In the genomic region with DNA sequence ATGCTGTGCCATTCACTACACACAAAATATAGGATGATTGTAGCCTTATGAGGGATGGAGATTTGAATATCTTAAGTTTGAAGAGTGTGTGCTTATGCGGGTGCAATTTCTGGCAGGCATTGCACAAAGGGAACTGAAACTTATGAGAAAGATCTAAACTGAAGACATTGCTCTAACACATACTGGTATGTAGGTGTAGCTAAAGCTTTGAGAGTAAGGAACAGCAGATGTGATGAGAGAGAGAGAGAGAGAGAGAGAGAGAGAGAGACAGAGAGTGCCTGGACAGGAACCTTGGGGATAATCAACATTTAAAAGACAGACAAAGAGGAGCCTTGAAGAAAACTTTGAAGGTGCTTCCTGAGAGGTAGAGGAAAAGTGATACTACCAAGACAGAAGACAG, we compare ENCODE assay signal across 12 cellular contexts.
DNase-seq lines count a peak whose midpoint lies in the region; ATAC-seq and TF ChIP-seq lines count a peak whose summit lies in the region.
"Had no signal": no experiment of that assay in that cellular context is flagged by ENCODE, and none has a peak within 500 bp of the region (broad histone marks: within the 10 kb centered on the region; RNA-seq: fewer than 3 reads in every experiment).

No MANE protein-coding gene starts in this region.

- no peaks in the 10 kb centered on the region for H4K20me1 ChIP-seq in MM.1S (ENCODE audit: insufficient read depth, low read length)

- H3K4me3 ChIP-seq in MM.1S (ENCODE audit: low read length) = no peak overlapping the region

- intact Hi-C loops in cardiac septum (cut with DNase I) = loop anchor here (10.0 kb wide), 1 partner anchor 671 kb away; no protein-coding TSS in a partner anchor
- intact Hi-C loops in left cardiac atrium (cut with DNase I) = no loop called here

- no peak overlapping the region for H2AFZ ChIP-seq in MM.1S (ENCODE audit: low read length)

- no peaks in the 10 kb centered on the region for H3K36me3 ChIP-seq in MM.1S (replicated peaks; ENCODE audit: insufficient read depth, low read length)
- H3K36me3 ChIP-seq: WERI-Rb-1 had no signal

- H3K27ac ChIP-seq in MM.1S (ENCODE audit: low read length) = no peak overlapping the region
- H3K27ac ChIP-seq: WERI-Rb-1 had no signal

- H3K79me2 ChIP-seq in MM.1S (ENCODE audit: low read length) = no peaks in the 10 kb centered on the region

- no peaks in the 10 kb centered on the region for H3K9me2 ChIP-seq in MM.1S (replicated peaks; ENCODE audit: insufficient read depth, low read length)

- DNase-seq in MM.1S (peak; percentile 64), NCI-H1105 treated with DMSO at 0.1 percent for 48 hours (lab: John Stamatoyannopoulos, UW) (no peak), cardiac septum (ENCODE audit: low spot score) (no peak), left cardiac atrium (no peak), dedifferentiated amniotic fluid mesenchymal stem cell (ENCODE audit: extremely low spot score) (no peak)
- DNase-seq: CD4-positive, CD25-positive, alpha-beta regulatory T cell; effector CD4-positive, alpha-beta T cell; naive thymus-derived CD8-positive, alpha-beta T cell; WERI-Rb-1 had no signal

- H3K9ac ChIP-seq in MM.1S (ENCODE audit: low read length) = no peak overlapping the region

- no peaks in the 10 kb centered on the region for H3F3A ChIP-seq in MM.1S (ENCODE audit: insufficient read depth, low read length)

- H3K27me3 ChIP-seq in MM.1S (replicated peaks; ENCODE audit: insufficient read depth, low read length) = no peaks in the 10 kb centered on the region

- peak overlapping the region; percentile 6; the same call in 1 of the 2 replicates for H3K4me2 ChIP-seq in MM.1S (ENCODE audit: low read depth, low read length)

- H3K4me1 ChIP-seq in MM.1S (ENCODE audit: low read length) = peaks cover 9% of the 10 kb centered on the region; the same call in 1 of the 2 replicates

- no peaks in the 10 kb centered on the region for H3K9me3 ChIP-seq in MM.1S (replicated peaks; ENCODE audit: insufficient read depth, low read length)

- ATAC-seq in GM18498 (IDR thresholded peaks at IDR 0.05; ENCODE audit: unreplicated experiment) (peak; percentile 100), GM19438 (IDR thresholded peaks at IDR 0.05; ENCODE audit: low read depth, unreplicated experiment) (peak; percentile 99), HG02885 (IDR thresholded peaks at IDR 0.05; ENCODE audit: poor library complexity, unreplicated experiment) (peak; percentile 99), left cardiac atrium (no peak)
- ATAC-seq: naive thymus-derived CD8-positive, alpha-beta T cell had no signal

- TF ChIP-seq CTCF in MM.1S (IDR thresholded peaks at IDR 0.05; ENCODE audit: low read length) = 0 out of 2 replicates have a peak, but pooled peaks have one; percentile 14

Comparison
In these comparisons a context has a peak if more than half of its experiments do, and no peak if none do; other contexts are left out.
1. ATAC-seq: peak in GM18498 (single experiment), GM19438 (single experiment) and HG02885 (single experiment); none in left cardiac atrium (0 of 2).